10 cellular contexts compared by ENCODE assay signal in the genomic region with DNA sequence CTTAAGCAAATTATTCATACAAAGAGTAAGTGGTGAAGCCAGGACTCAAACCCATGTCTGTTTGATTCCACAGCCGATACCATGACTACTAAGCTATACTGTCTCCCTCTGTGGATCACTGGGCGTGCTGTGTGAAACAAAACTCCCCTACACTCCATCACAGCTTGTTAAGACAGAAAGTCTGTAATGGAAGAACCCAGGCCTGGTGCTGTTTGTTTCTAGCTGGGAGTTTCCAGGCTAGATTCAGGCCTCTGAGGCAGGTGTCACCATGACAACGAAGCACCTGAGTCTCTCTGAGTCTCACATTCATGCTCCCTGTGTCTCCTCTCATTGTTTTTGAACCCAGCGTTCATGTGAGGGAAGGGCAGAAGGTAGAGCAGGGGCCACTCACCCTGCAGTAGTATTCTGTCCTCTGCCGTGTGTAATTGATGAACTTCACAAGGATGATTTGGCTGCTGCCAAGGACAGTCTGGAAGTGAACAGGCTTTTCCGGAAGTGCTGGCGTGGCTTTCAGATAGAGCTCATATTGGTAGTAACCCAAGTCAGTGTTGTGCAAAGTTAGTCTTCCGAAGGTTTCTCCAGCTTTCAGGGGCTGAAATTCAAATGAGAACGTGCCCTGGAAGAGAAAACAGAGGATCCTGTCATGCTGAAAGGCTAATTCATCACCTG.
DNase-seq lines count a peak whose midpoint lies in the region; ATAC-seq and TF ChIP-seq lines count a peak whose summit lies in the region.
"Had no signal": no experiment of that assay in that cellular context is flagged by ENCODE, and none has a peak within 500 bp of the region (broad histone marks: within the 10 kb centered on the region; RNA-seq: fewer than 3 reads in every experiment).

No MANE protein-coding gene starts in this region.

- no peak for TF ChIP-seq POLR2A in GM18505 (IDR thresholded peaks at IDR 0.05; ENCODE audit: borderline replicate concordance, extremely low read depth, insufficient read depth, insufficient read length)

- DNase-seq in DMS153 treated with DMSO at 0.1 percent for 48 hours (lab: John Stamatoyannopoulos, UW; ENCODE audit: unreplicated experiment) (peak; percentile 21), NCI-H69 (lab: John Stamatoyannopoulos, UW) (peak; percentile 46), ecto neural progenitor cell (ENCODE audit: low spot score) (no peak)
- DNase-seq: activated CD8-positive, alpha-beta memory T cell treated with anti-CD3 and anti-CD28 coated beads, Interleukin-2, amount 50 U/mL, for 4 hours; sigmoid colon; stomach had no signal

- ATAC-seq in GM18520 (IDR thresholded peaks at IDR 0.05; ENCODE audit: unreplicated experiment) (peak; percentile 48), HG03045 (IDR thresholded peaks at IDR 0.05; ENCODE audit: unreplicated experiment) (peak; percentile 56), GM18505 (IDR thresholded peaks at IDR 0.05; ENCODE audit: unreplicated experiment) (no peak), GM21723 (IDR thresholded peaks at IDR 0.05; ENCODE audit: unreplicated experiment) (no peak)

Comparison
In these comparisons a context has a peak if more than half of its experiments do, and no peak if none do; other contexts are left out.
1. ATAC-seq: peak in GM18520 (single experiment) and HG03045 (single experiment); none in GM18505 (single experiment) and GM21723 (single experiment).